16 cellular contexts compared by ENCODE assay signal in genomic region chr6:5936140-5936539, GRCh38.
A peak's percentile ranks its signal among the peaks of the same experiment; 100 is the strongest.
DNase-seq lines count a peak whose midpoint lies in the region; ATAC-seq and TF ChIP-seq lines count a peak whose summit lies in the region.
"Had no signal": no experiment of that assay in that cellular context is flagged by ENCODE, and none has a peak within 500 bp of the region (broad histone marks: within the 10 kb centered on the region; RNA-seq: fewer than 3 reads in every experiment).

No MANE protein-coding gene starts in this region.

- H3K9me3 ChIP-seq in SK-N-SH (no peaks in the 10 kb centered on the region), skeletal muscle satellite cell (replicated peaks; ENCODE audit: low read length) (no peaks in the 10 kb centered on the region)

- H3K4me1 ChIP-seq in SK-N-SH (ENCODE audit: control insufficient read depth in 1 of 2, insufficient read depth in 2 of 2, low read depth in 1 of 2, low read length in 1 of 2) (peaks cover 20% of the 10 kb centered on the region in 2 experiments; a peak in 3 of 4 replicates), skeletal muscle satellite cell (ENCODE audit: control insufficient read depth, insufficient read depth, low read length) (peaks cover 33% of the 10 kb centered on the region)
- H3K4me1 ChIP-seq: BLaER1 treated with 17β-estradiol and CSF1 and Interleukin-3, amounts not matched to agents 10 nM and 100 nM had no signal

- H3K4me3 ChIP-seq in SK-N-SH (ENCODE audit: low read depth in 2 of 2, low read length in 1 of 2) (0 out of 4 replicates have a peak overlapping the region, but pooled peaks of 1 of the 2 experiments have one; percentile 8), skeletal muscle satellite cell (ENCODE audit: low read length) (peak overlapping the region; percentile 16)
- H3K4me3 ChIP-seq: BLaER1 treated with 17β-estradiol and CSF1 and Interleukin-3, amounts not matched to agents 10 nM and 100 nM had no signal

- no peak for TF ChIP-seq CTCF in SK-N-SH (IDR thresholded peaks at IDR 0.05)

- H4K20me1 ChIP-seq in SK-N-SH (ENCODE audit: insufficient read depth): no peaks in the 10 kb centered on the region
- H4K20me1 ChIP-seq: BLaER1 treated with 17β-estradiol and CSF1 and Interleukin-3, amounts not matched to agents 10 nM and 100 nM had no signal

- H3K27me3 ChIP-seq in SK-N-SH (ENCODE audit: insufficient read depth) (no peaks in the 10 kb centered on the region), skeletal muscle satellite cell (ENCODE audit: control insufficient read depth, insufficient read depth, low read length) (no peaks in the 10 kb centered on the region)
- H3K27me3 ChIP-seq: BLaER1 treated with 17β-estradiol and CSF1 and Interleukin-3, amounts not matched to agents 10 nM and 100 nM had no signal

- peak in 1 of 2 experiments; percentile 37; a peak in 1 of 4 replicates for TF ChIP-seq EP300 in SK-N-SH (IDR thresholded peaks at IDR 0.05; ENCODE audit: borderline replicate concordance in 1 of 2, low read depth in 1 of 2, low read length in 1 of 2)

- H3K4me2 ChIP-seq in SK-N-SH (peak overlapping the region; percentile 48), skeletal muscle satellite cell (ENCODE audit: low read length) (peak overlapping the region; percentile 74)
- H3K4me2 ChIP-seq: BLaER1 treated with 17β-estradiol and CSF1 and Interleukin-3, amounts not matched to agents 10 nM and 100 nM had no signal

- H3K27ac ChIP-seq in SK-N-SH (ENCODE audit: low read depth in 2 of 2, low read length in 1 of 2): peak overlapping the region in 1 of 2 experiments; percentile 54; a peak in 2 of 4 replicates
- H3K27ac ChIP-seq: BLaER1 treated with 17β-estradiol and CSF1 and Interleukin-3, amounts not matched to agents 10 nM and 100 nM had no signal

- POLR2A ChIA-PET in SK-N-SH (lab: Yijun Ruan, JAX): no interaction called here

- 9% methylated on average over 2 of the region's 2 CpGs for WGBS in SK-N-SH (ENCODE audit: low lambda C conversion rate)

- TF ChIP-seq RAD21 in SK-N-SH (IDR thresholded peaks at IDR 0.05; ENCODE audit: low read length): no peak

- H3K9ac ChIP-seq in SK-N-SH (no peak overlapping the region), skeletal muscle satellite cell (ENCODE audit: low read depth, low read length) (peak overlapping the region; percentile 63)
- H3K9ac ChIP-seq: BLaER1 treated with 17β-estradiol and CSF1 and Interleukin-3, amounts not matched to agents 10 nM and 100 nM had no signal

- peaks cover 19% of the 10 kb centered on the region for H3F3A ChIP-seq in SK-N-SH (replicated peaks; ENCODE audit: insufficient read depth)

- H3K36me3 ChIP-seq in SK-N-SH (replicated peaks in 1 of 2; ENCODE audit: control insufficient read depth in 1 of 2, insufficient read depth in 2 of 2, low read length in 1 of 2) (no peaks in the 10 kb centered on the region), skeletal muscle satellite cell (ENCODE audit: insufficient read depth, low read length) (no peaks in the 10 kb centered on the region)
- H3K36me3 ChIP-seq: BLaER1 treated with 17β-estradiol and CSF1 and Interleukin-3, amounts not matched to agents 10 nM and 100 nM had no signal

- no peaks in the 10 kb centered on the region for H3K79me2 ChIP-seq in SK-N-SH (ENCODE audit: insufficient read depth)

- ATAC-seq in GM18498 (IDR thresholded peaks at IDR 0.05; ENCODE audit: unreplicated experiment): no peak

- CTCF ChIA-PET in SK-N-SH (lab: Yijun Ruan, JAX): no interaction called here

- DNase-seq in COLO829 (ENCODE audit: low spot score) (peak; percentile 53), LHCN-M2 (ENCODE audit: low read depth) (peak; percentile 62), SK-N-SH (no peak), HuH-7.5 (ENCODE audit: low spot score) (no peak), NCI-H526 (lab: John Stamatoyannopoulos, UW) (no peak)
- DNase-seq: DMS 273 treated with DMSO at 0.1 percent for 48 hours, KG1, MM.1S, NCI-H1105 treated with DMSO at 0.1 percent for 48 hours, NCI-H187 treated with DMSO at 0.1 percent for 48 hours, NCI-H2171, RPMI8226, T-helper 1 cell had no signal

- H3K9me2 ChIP-seq in SK-N-SH: no peaks in the 10 kb centered on the region

- no peak overlapping the region; the same call in 1 of the 2 replicates for H2AFZ ChIP-seq in SK-N-SH (ENCODE audit: low read depth)

TF ChIP-seq in SK-N-SH, 30 proteins besides CTCF, POLR2A, EP300 and RAD21:
- TF ChIP-seq, protein P1, sequence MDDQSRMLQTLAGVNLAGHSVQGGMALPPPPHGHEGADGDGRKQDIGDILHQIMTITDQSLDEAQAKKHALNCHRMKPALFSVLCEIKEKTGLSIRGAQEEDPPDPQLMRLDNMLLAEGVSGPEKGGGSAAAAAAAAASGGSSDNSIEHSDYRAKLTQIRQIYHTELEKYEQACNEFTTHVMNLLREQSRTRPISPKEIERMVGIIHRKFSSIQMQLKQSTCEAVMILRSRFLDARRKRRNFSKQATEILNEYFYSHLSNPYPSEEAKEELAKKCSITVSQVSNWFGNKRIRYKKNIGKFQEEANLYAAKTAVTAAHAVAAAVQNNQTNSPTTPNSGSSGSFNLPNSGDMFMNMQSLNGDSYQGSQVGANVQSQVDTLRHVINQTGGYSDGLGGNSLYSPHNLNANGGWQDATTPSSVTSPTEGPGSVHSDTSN (IDR thresholded peaks at IDR 0.05): peak; percentile 79
- TF ChIP-seq FOSL2 (IDR thresholded peaks at IDR 0.05; ENCODE audit: borderline replicate concordance, low read depth): peak; percentile 34; the same call in 1 of the 2 replicates
- TF ChIP-seq FOXJ3 (CRISPR knock-in tag; IDR thresholded peaks at IDR 0.05): no peak

Comparison
In these comparisons a context has a peak if more than half of its experiments do, and no peak if none do; other contexts are left out.
1. DNase-seq: peak in COLO829 (single experiment) and LHCN-M2 (single experiment); none in SK-N-SH (single experiment), HuH-7.5 (single experiment) and NCI-H526 (0 of 2).